In the genomic region with DNA sequence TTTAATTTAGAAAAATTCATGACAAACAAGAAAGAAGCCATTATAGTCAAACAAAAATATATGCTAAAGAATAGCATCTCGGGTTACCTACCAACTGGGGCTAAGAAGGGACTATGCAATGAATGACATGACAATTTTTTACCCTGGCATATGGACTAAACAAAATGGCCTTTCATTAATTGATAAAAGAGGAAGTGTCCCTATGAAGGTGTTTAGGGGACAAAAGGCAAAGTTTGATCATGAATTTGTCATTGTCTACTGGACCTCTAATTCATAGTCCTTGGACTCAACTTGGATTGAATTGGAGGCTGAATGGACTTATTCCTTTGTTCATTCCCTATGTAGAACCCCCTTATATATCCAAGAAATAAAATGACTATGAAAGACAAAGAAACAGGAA, we compare ENCODE assay signal across 27 cellular contexts.
"Had no signal": no experiment of that assay in that cellular context is flagged by ENCODE, and none has a peak within 500 bp of the region (broad histone marks: within the 10 kb centered on the region; RNA-seq: fewer than 3 reads in every experiment).

No MANE protein-coding gene starts in this region.

- ATAC-seq: left colon; left lung; lower lobe of right lung; naive thymus-derived CD8-positive, alpha-beta T cell; pancreas; right cardiac atrium; stimulated activated memory B cell treated with anti-CD40 and anti-IgM and Interleukin-4, amounts not matched to agents 10 μg/mL and 1 μg/mL and 100 μg/mL, for 72 hours; stimulated activated naive CD8-positive, alpha-beta T cell treated with anti-CD3 and anti-CD28 coated beads, Interleukin-15, Interleukin-2, amounts not matched to agents 100 U/mL and 50 U/mL, for 24 hours had no signal

- H3K27me3 Mint-ChIP-seq: naive thymus-derived CD8-positive, alpha-beta T cell; stimulated activated memory B cell treated with anti-CD40 and anti-IgM and Interleukin-4, amounts not matched to agents 10 μg/mL and 1 μg/mL and 100 μg/mL, for 72 hours had no signal

- DNase-seq: hippocampal formation; immature natural killer cell; kidney; left colon; left lung; lower lobe of right lung; mammary epithelial cell; mesenchymal stem cell; naive thymus-derived CD8-positive, alpha-beta T cell; nucleus accumbens; pancreas; posterior cingulate gyrus; retina; right cardiac atrium; sigmoid colon; small intestine; spleen; stimulated activated CD4-positive, alpha-beta T cell treated with anti-CD3 and anti-CD28 coated beads, Interleukin-4, amount 100 ng/mL, for 24 hours; stimulated activated naive CD8-positive, alpha-beta T cell treated with anti-CD3 and anti-CD28 coated beads, Interleukin-15, Interleukin-2, amounts not matched to agents 100 U/mL and 50 U/mL, for 24 hours; stomach; testis; thyroid gland; transverse colon; upper lobe of left lung had no signal

- H3K27ac Mint-ChIP-seq: immature natural killer cell, nephron had no signal

- H3K4me1 Mint-ChIP-seq: immature natural killer cell; naive thymus-derived CD8-positive, alpha-beta T cell; nephron; neural crest cell; stimulated activated memory B cell treated with anti-CD40 and anti-IgM and Interleukin-4, amounts not matched to agents 10 μg/mL and 1 μg/mL and 100 μg/mL, for 72 hours had no signal

- H3K9me3 Mint-ChIP-seq: immature natural killer cell; naive thymus-derived CD8-positive, alpha-beta T cell; nephron; neural crest cell; stimulated activated memory B cell treated with anti-CD40 and anti-IgM and Interleukin-4, amounts not matched to agents 10 μg/mL and 1 μg/mL and 100 μg/mL, for 72 hours had no signal

- H3K4me3 Mint-ChIP-seq: immature natural killer cell; naive thymus-derived CD8-positive, alpha-beta T cell; nephron; neural crest cell; stimulated activated memory B cell treated with anti-CD40 and anti-IgM and Interleukin-4, amounts not matched to agents 10 μg/mL and 1 μg/mL and 100 μg/mL, for 72 hours had no signal
